ENCODE assay signal across 8 cellular contexts in genomic region chr5:7815757-7816534, GRCh38. TPM values are rescaled to one million over a fixed set of nuclear protein-coding genes. Genes with fewer than 3 reads are reported as not detected.
A peak's percentile ranks its signal among the peaks of the same experiment; 100 is the strongest.
DNase-seq lines count a peak whose midpoint lies in the region; ATAC-seq and TF ChIP-seq lines count a peak whose summit lies in the region.

No MANE protein-coding gene starts in this region.

- no peaks in the 10 kb centered on the region for H3K4me1 ChIP-seq in PC-9 (replicated peaks; ENCODE audit: insufficient read depth)
- peaks cover 7% of the 10 kb centered on the region for H3K4me1 ChIP-seq in suprapubic skin

- H3F3A ChIP-seq in PC-9 (ENCODE audit: insufficient read depth, low read depth) = no peaks in the 10 kb centered on the region

- no TSS peak for BruUV-seq in PC-9 (replicated peaks; lab: Mats Ljungman, UMichigan)

- no peak for TF ChIP-seq EP300 in suprapubic skin (IDR thresholded peaks at IDR 0.05)

- H2AFZ ChIP-seq in PC-9 = no peak overlapping the region

- H3K36me3 ChIP-seq in PC-9 (ENCODE audit: low read depth) = no peaks in the 10 kb centered on the region
- H3K36me3 ChIP-seq in suprapubic skin = no peaks in the 10 kb centered on the region

- intact Hi-C loops in PC-9 (cut with micrococcal nuclease; ENCODE audit: unreplicated experiment) = loop anchor here (1.0 to 2.0 kb wide), 2 partner anchors 555 to 1049 kb away; no protein-coding TSS in a partner anchor

- H3K79me2 ChIP-seq in PC-9 (ENCODE audit: low read depth) = no peaks in the 10 kb centered on the region

- 50% methylated on average over 13 of the region's 15 CpGs for WGBS in suprapubic skin

- CTCF ChIA-PET in PC-9 (lab: Charles Lee) = interaction anchor here (0.7 kb wide), 1 partner anchor 364 kb away, joined by 3 read pairs; no protein-coding TSS in a partner anchor

- 0 out of 2 replicates have a peak, but pooled peaks cover 3% of the 10 kb centered on the region for H4K20me1 ChIP-seq in PC-9 (ENCODE audit: insufficient read depth)

- no peaks in the 10 kb centered on the region for H3K9me3 ChIP-seq in PC-9 (ENCODE audit: insufficient read depth, low read depth)
- no peaks in the 10 kb centered on the region for H3K9me3 ChIP-seq in suprapubic skin

- H3K4me3 ChIP-seq in PC-9 (no peak overlapping the region), foreskin fibroblast (ENCODE audit: low read depth in 1 of 2, low read length in 2 of 2) (no peak overlapping the region), suprapubic skin (no peak overlapping the region)

- no peaks in the 10 kb centered on the region; the same call in 1 of the 2 replicates for H3K9me2 ChIP-seq in PC-9 (ENCODE audit: insufficient read depth)

- POLR2A ChIA-PET in PC-9 (lab: Charles Lee; ENCODE audit: unreplicated experiment) = no interaction called here

- ATAC-seq in GM19467 (IDR thresholded peaks at IDR 0.05; ENCODE audit: unreplicated experiment) (peak; percentile 93), HG03565 (IDR thresholded peaks at IDR 0.05; ENCODE audit: unreplicated experiment) (peak; percentile 83)

- H3K4me2 ChIP-seq in PC-9 = no peak overlapping the region

- TF ChIP-seq POLR2A in suprapubic skin (IDR thresholded peaks at IDR 0.05) = no peak

- no peak overlapping the region for H3K27ac ChIP-seq in PC-9
- no peak overlapping the region for H3K27ac ChIP-seq in suprapubic skin

- peaks cover 96% of the 10 kb centered on the region for H3K27me3 ChIP-seq in PC-9 (ENCODE audit: insufficient read depth, low read depth)
- H3K27me3 ChIP-seq in suprapubic skin = no peaks in the 10 kb centered on the region

- peak; percentile 92 for TF ChIP-seq CTCF in PC-9 (conservative IDR thresholded peaks at IDR 0.05)
- TF ChIP-seq CTCF in foreskin fibroblast (IDR thresholded peaks at IDR 0.05; ENCODE audit: low read depth, low read length) = peak; percentile 93
- TF ChIP-seq CTCF in suprapubic skin (IDR thresholded peaks at IDR 0.05) = peak; percentile 41 to 85

- DNase-seq in COLO668 (lab: John Stamatoyannopoulos, UW; ENCODE audit: unreplicated experiment) (peak; percentile 78), PC-9 (peak in 1 of 2 experiments; percentile 77), activated T-helper 1 cell treated with Interleukin-2 at 50 U/mL for 16 hours (ENCODE audit: low read depth) (peak; percentile 24), foreskin fibroblast (peak; percentile 10 to 52), nucleus accumbens (lab: John Stamatoyannopoulos, UW) (peak in 53 of 56 donors; percentile 9 to 90 (median 55)), suprapubic skin (ENCODE audit: low spot score in 2 of 2) (peak; percentile 89 to 93)

RNA-seq across cellular contexts. Expression of gene CFAP90, which starts 35.0 kb away (rescaled TPM):
- total RNA-seq in PC-9 (2021) (not detected in 2 replicates), suprapubic skin (1 to 10 TPM in 1 of 4 donors, not detected in 3; 1.4 TPM)

RNA-seq across cellular contexts. Expression of gene FASTKD3, which starts 52.9 kb away (rescaled TPM):
- total RNA-seq in PC-9 (2021) = 17.6 and 20.6 TPM in 2 replicates
- 10 to 100 TPM in 2 of 4 donors, 1 to 10 TPM in 2; 7.6 to 13.7 (median 10.1) TPM for total RNA-seq in suprapubic skin

RNA-seq across cellular contexts. Expression of gene MTRR, which starts 53.0 kb away (rescaled TPM):
- total RNA-seq in PC-9 (2021) = 71.5 and 72.6 TPM in 2 replicates
- 10 to 100 TPM; 33.5 to 51.2 (median 38.4) TPM for total RNA-seq in suprapubic skin
